ENCODE assay signal across 32 cellular contexts in genomic region chr22:47152236-47152635, GRCh38.
"Had no signal": no experiment of that assay in that cellular context is flagged by ENCODE, and none has a peak within 500 bp of the region (broad histone marks: within the 10 kb centered on the region; RNA-seq: fewer than 3 reads in every experiment).

No MANE protein-coding gene starts in this region.

- ATAC-seq: activated CD4-positive, CD25-positive, alpha-beta regulatory T cell treated with anti-CD3 and anti-CD28 coated beads, Interleukin-2, amount 50 U/mL, for 24 hours; activated CD8-positive, alpha-beta memory T cell treated with anti-CD3 and anti-CD28 coated beads, Interleukin-2, amount 10 ng/mL, durations not matched to agents 7 days and 5 days; activated CD8-positive, alpha-beta T cell treated with anti-CD3 and anti-CD28 coated beads, Interleukin-2, amount 10 ng/mL, durations not matched to agents 7 days and 5 days; body of pancreas; effector memory CD8-positive, alpha-beta T cell; gastroesophageal sphincter; T-helper 17 cell had no signal

- H3K4me1 Mint-ChIP-seq: activated CD4-positive, alpha-beta T cell treated with anti-CD3 and anti-CD28 coated beads, Interleukin-2, amount 10 ng/mL, durations not matched to agents 24 days and 14 days; activated naive CD4-positive, alpha-beta T cell treated with anti-CD3 and anti-CD28 coated beads, Interleukin-2, amount 50 U/mL, for 24 hours had no signal

- H3K27me3 ChIP-seq: adrenal gland, body of pancreas, esophagus squamous epithelium, gastroesophageal sphincter had no signal

- H3K27me3 Mint-ChIP-seq: activated B cell treated with CpG ODN at 0.5 μM for 24 hours; activated CD4-positive, alpha-beta memory T cell treated with anti-CD3 and anti-CD28 coated beads for 36 hours; activated CD4-positive, alpha-beta T cell treated with anti-CD3 and anti-CD28 coated beads, Interleukin-2, amount 10 ng/mL, durations not matched to agents 24 days and 14 days; activated CD8-positive, alpha-beta memory T cell treated with anti-CD3 and anti-CD28 coated beads, Interleukin-2, amount 10 ng/mL, durations not matched to agents 7 days and 5 days; activated naive CD4-positive, alpha-beta T cell treated with anti-CD3 and anti-CD28 coated beads, Interleukin-2, amount 50 U/mL, for 24 hours; activated naive CD8-positive, alpha-beta T cell treated with anti-CD3 and anti-CD28 coated beads for 36 hours; activated naive CD8-positive, alpha-beta T cell treated with anti-CD3 and anti-CD28 coated beads, Interleukin-2, amount 50 U/mL, for 24 hours; effector memory CD8-positive, alpha-beta T cell; T-helper 17 cell had no signal

- DNase-seq: activated B cell treated with CpG ODN at 0.5 μM for 24 hours; activated CD4-positive, alpha-beta memory T cell treated with anti-CD3 and anti-CD28 coated beads for 36 hours; activated CD4-positive, alpha-beta T cell treated with anti-CD3 and anti-CD28 coated beads, Interleukin-2, amount 10 ng/mL, durations not matched to agents 24 days and 14 days; activated CD8-positive, alpha-beta memory T cell treated with anti-CD3 and anti-CD28 coated beads, Interleukin-2, amount 10 ng/mL, durations not matched to agents 7 days and 5 days; activated CD8-positive, alpha-beta memory T cell treated with anti-CD3 and anti-CD28 coated beads, Interleukin-2, amount 50 U/mL, for 4 hours; activated CD8-positive, alpha-beta T cell treated with anti-CD3 and anti-CD28 coated beads, Interleukin-2, amount 10 ng/mL, durations not matched to agents 7 days and 5 days; activated effector memory CD4-positive, alpha-beta T cell treated with anti-CD3 and anti-CD28 coated beads, Interleukin-2, amount 50 U/mL, for 16 hours; activated naive CD4-positive, alpha-beta T cell treated with anti-CD3 and anti-CD28 coated beads for 36 hours; activated naive CD8-positive, alpha-beta T cell treated with anti-CD3 and anti-CD28 coated beads for 36 hours; activated naive CD8-positive, alpha-beta T cell treated with anti-CD3 and anti-CD28 coated beads, Interleukin-2, amount 50 U/mL, for 24 hours; activated T-cell treated with anti-CD3 and anti-CD28 coated beads, Interleukin-2, amount 50 U/mL, for 1 hour; activated T-cell treated with anti-CD3 and anti-CD28 coated beads, Interleukin-2, amount 50 U/mL, for 48 hours; adrenal gland; amygdala; aorta; body of pancreas; caudate nucleus; cortex of kidney; effector CD4-positive, alpha-beta T cell; effector memory CD8-positive, alpha-beta T cell; esophagus squamous epithelium; foreskin melanocyte; T-helper 1 cell; T-helper 17 cell; WERI-Rb-1 had no signal

- H3K36me3 ChIP-seq: adrenal gland, gastroesophageal sphincter, WERI-Rb-1 had no signal

- H3K27ac Mint-ChIP-seq: activated B cell treated with CpG ODN at 0.5 μM for 24 hours; activated CD4-positive, alpha-beta memory T cell treated with anti-CD3 and anti-CD28 coated beads for 36 hours; activated CD4-positive, alpha-beta T cell treated with anti-CD3 and anti-CD28 coated beads, Interleukin-2, amount 10 ng/mL, durations not matched to agents 24 days and 14 days; activated CD8-positive, alpha-beta memory T cell treated with anti-CD3 and anti-CD28 coated beads, Interleukin-2, amount 10 ng/mL, durations not matched to agents 7 days and 5 days; activated CD8-positive, alpha-beta T cell treated with anti-CD3 and anti-CD28 coated beads, Interleukin-2, amount 10 ng/mL, durations not matched to agents 7 days and 5 days; activated naive CD4-positive, alpha-beta T cell treated with anti-CD3 and anti-CD28 coated beads for 36 hours; activated naive CD4-positive, alpha-beta T cell treated with anti-CD3 and anti-CD28 coated beads, Interleukin-2, amount 50 U/mL, for 24 hours; activated naive CD8-positive, alpha-beta T cell treated with anti-CD3 and anti-CD28 coated beads for 36 hours; activated naive CD8-positive, alpha-beta T cell treated with anti-CD3 and anti-CD28 coated beads, Interleukin-2, amount 50 U/mL, for 24 hours; activated T-helper 1 cell treated with anti-CD3 and anti-CD28 coated beads, Interleukin-12 subunit alpha, Interleukin-12 subunit beta, Interleukin-2, Interleukin-4 antibody, amounts not matched to agents 30 ng/mL and 10 ng/mL and 1 ng/mL, durations not matched to agents 14 hours and 24 hours and 36 hours; activated T-helper 2 cell treated with anti-CD3 and anti-CD28 coated beads, Interferon-gamma antibody, Interleukin-2, Interleukin-4, amounts not matched to agents 10 μg/mL and 5 μg/mL and 100 μg/mL, durations not matched to agents 14 hours and 24 hours and 36 hours; T-helper 17 cell; T-helper 2 cell treated with Interferon-gamma antibody and Interleukin-4, amounts not matched to agents 5 μg/mL and 100 μg/mL, for 36 hours had no signal

- H3K4me3 Mint-ChIP-seq: activated B cell treated with CpG ODN at 0.5 μM for 24 hours; activated CD4-positive, alpha-beta memory T cell treated with anti-CD3 and anti-CD28 coated beads for 36 hours; activated CD4-positive, alpha-beta T cell treated with anti-CD3 and anti-CD28 coated beads, Interleukin-2, amount 10 ng/mL, durations not matched to agents 24 days and 14 days; activated CD8-positive, alpha-beta memory T cell treated with anti-CD3 and anti-CD28 coated beads, Interleukin-2, amount 10 ng/mL, durations not matched to agents 7 days and 5 days; activated CD8-positive, alpha-beta T cell treated with anti-CD3 and anti-CD28 coated beads, Interleukin-2, amount 10 ng/mL, durations not matched to agents 7 days and 5 days; activated naive CD4-positive, alpha-beta T cell treated with anti-CD3 and anti-CD28 coated beads for 36 hours; activated naive CD4-positive, alpha-beta T cell treated with anti-CD3 and anti-CD28 coated beads, Interleukin-2, amount 50 U/mL, for 24 hours; activated naive CD8-positive, alpha-beta T cell treated with anti-CD3 and anti-CD28 coated beads for 36 hours; activated naive CD8-positive, alpha-beta T cell treated with anti-CD3 and anti-CD28 coated beads, Interleukin-2, amount 50 U/mL, for 24 hours; activated T-helper 1 cell treated with anti-CD3 and anti-CD28 coated beads, Interleukin-12 subunit alpha, Interleukin-12 subunit beta, Interleukin-2, Interleukin-4 antibody, amounts not matched to agents 30 ng/mL and 10 ng/mL and 1 ng/mL, durations not matched to agents 14 hours and 24 hours and 36 hours; effector memory CD8-positive, alpha-beta T cell; T-helper 17 cell; T-helper 2 cell treated with Interferon-gamma antibody and Interleukin-4, amounts not matched to agents 5 μg/mL and 100 μg/mL, for 36 hours had no signal

- H3K27ac ChIP-seq: adrenal gland, body of pancreas, epithelial cell of prostate, esophagus squamous epithelium, gastroesophageal sphincter, WERI-Rb-1 had no signal

- H3K36me3 Mint-ChIP-seq: activated CD8-positive, alpha-beta memory T cell treated with anti-CD3 and anti-CD28 coated beads, Interleukin-2, amount 10 ng/mL, durations not matched to agents 7 days and 5 days; activated naive CD8-positive, alpha-beta T cell treated with anti-CD3 and anti-CD28 coated beads for 36 hours had no signal

- H3K9me3 ChIP-seq: adrenal gland, body of pancreas, gastroesophageal sphincter had no signal

- H3K9me3 Mint-ChIP-seq: activated B cell treated with CpG ODN at 0.5 μM for 24 hours; activated CD4-positive, alpha-beta memory T cell treated with anti-CD3 and anti-CD28 coated beads for 36 hours; activated CD4-positive, alpha-beta T cell treated with anti-CD3 and anti-CD28 coated beads, Interleukin-2, amount 10 ng/mL, durations not matched to agents 24 days and 14 days; activated naive CD4-positive, alpha-beta T cell treated with anti-CD3 and anti-CD28 coated beads for 36 hours; activated naive CD4-positive, alpha-beta T cell treated with anti-CD3 and anti-CD28 coated beads, Interleukin-2, amount 50 U/mL, for 24 hours; activated naive CD8-positive, alpha-beta T cell treated with anti-CD3 and anti-CD28 coated beads for 36 hours; activated naive CD8-positive, alpha-beta T cell treated with anti-CD3 and anti-CD28 coated beads, Interleukin-2, amount 50 U/mL, for 24 hours; activated T-helper 1 cell treated with anti-CD3 and anti-CD28 coated beads, Interleukin-12 subunit alpha, Interleukin-12 subunit beta, Interleukin-2, Interleukin-4 antibody, amounts not matched to agents 30 ng/mL and 10 ng/mL and 1 ng/mL, durations not matched to agents 14 hours and 24 hours and 36 hours; activated T-helper 2 cell treated with anti-CD3 and anti-CD28 coated beads, Interferon-gamma antibody, Interleukin-2, Interleukin-4, amounts not matched to agents 10 μg/mL and 5 μg/mL and 100 μg/mL, durations not matched to agents 14 hours and 24 hours and 36 hours; effector memory CD8-positive, alpha-beta T cell; T-helper 2 cell treated with Interferon-gamma antibody and Interleukin-4, amounts not matched to agents 5 μg/mL and 100 μg/mL, for 36 hours had no signal

- H3K4me3 ChIP-seq: adrenal gland, body of pancreas, esophagus squamous epithelium, gastroesophageal sphincter had no signal
